Comparison of ENCODE assay signal across 24 cellular contexts in the genomic region with DNA sequence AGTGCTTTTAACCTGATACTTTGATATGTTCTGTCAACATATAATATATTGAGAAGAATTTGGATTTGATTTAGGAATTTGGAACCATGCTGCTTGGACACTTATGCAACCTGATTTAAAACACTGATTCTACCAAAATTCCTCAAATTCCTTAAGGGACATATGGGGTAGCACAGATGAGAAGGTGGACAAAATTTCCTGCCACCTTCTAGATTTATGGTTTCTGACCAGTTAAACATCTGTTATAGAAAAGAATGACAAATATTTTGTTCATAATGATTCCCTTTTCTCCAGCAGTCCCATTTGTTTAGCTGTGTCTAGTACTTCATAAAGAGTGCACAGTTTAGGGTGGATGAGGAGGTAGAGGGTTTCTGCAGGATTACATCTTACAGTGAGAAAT. TPM values are rescaled to one million over a fixed set of nuclear protein-coding genes. Genes with fewer than 3 reads are reported as not detected.
"Had no signal": no experiment of that assay in that cellular context is flagged by ENCODE, and none has a peak within 500 bp of the region (broad histone marks: within the 10 kb centered on the region; RNA-seq: fewer than 3 reads in every experiment).

No MANE protein-coding gene starts in this region.

- H3K36me3 ChIP-seq: ovary, prostate gland had no signal

- DNase-seq: activated CD4-positive, alpha-beta T cell treated with anti-CD3 and anti-CD28 coated beads for 4 hours; activated CD4-positive, alpha-beta T cell treated with anti-CD3 and anti-CD28 coated beads, Interleukin-2, amount 50 U/mL, for 48 hours; activated CD4-positive, CD25-positive, alpha-beta regulatory T cell; activated naive CD4-positive, alpha-beta T cell treated with Interleukin-2 at 50 U/mL for 16 hours; activated T-cell treated with anti-CD3 and anti-CD28 coated beads, Interleukin-2, amount 50 U/mL, for 48 hours; cerebellar nuclear complex; cortex of kidney; endodermal cell; foreskin keratinocyte; glutamatergic neuron; kidney glomerular epithelial cell; left lung; midbrain; ovary; spleen; stimulated activated CD4-positive, alpha-beta T cell treated with anti-CD3 and anti-CD28 coated beads, Interleukin-4, amount 100 ng/mL, for 1 hour; stimulated activated naive CD4-positive, alpha-beta T cell treated with Interleukin-2 at 50 U/mL for 16 hours; thyroid gland; upper lobe of right lung had no signal

- H3K4me1 ChIP-seq: foreskin keratinocyte, left lung, prostate gland, upper lobe of right lung had no signal

- H3K27ac ChIP-seq: epithelial cell of prostate, foreskin keratinocyte, hepatocyte, left lung, neutrophil, ovary, prostate gland, spleen, thyroid gland, upper lobe of right lung had no signal

- H3K9me3 ChIP-seq: left lung, neutrophil, ovary, prostate gland, spleen, thyroid gland, upper lobe of right lung had no signal

- H3K27me3 ChIP-seq: foreskin keratinocyte, hepatocyte, left lung, neutrophil, ovary, spleen, thyroid gland, upper lobe of right lung had no signal

- H3K4me3 ChIP-seq: hepatocyte, left lung, ovary, prostate gland, spleen, thyroid gland, upper lobe of right lung had no signal

- ATAC-seq: foreskin keratinocyte, left lung, upper lobe of right lung had no signal

RNA-seq across cellular contexts. Expression of a gene that starts 12.9 kb away (rescaled TPM):
- total RNA-seq: foreskin keratinocyte, subcutaneous adipose tissue had no signal
- polyA plus RNA-seq: foreskin keratinocyte had no signal
